In the genomic region with DNA sequence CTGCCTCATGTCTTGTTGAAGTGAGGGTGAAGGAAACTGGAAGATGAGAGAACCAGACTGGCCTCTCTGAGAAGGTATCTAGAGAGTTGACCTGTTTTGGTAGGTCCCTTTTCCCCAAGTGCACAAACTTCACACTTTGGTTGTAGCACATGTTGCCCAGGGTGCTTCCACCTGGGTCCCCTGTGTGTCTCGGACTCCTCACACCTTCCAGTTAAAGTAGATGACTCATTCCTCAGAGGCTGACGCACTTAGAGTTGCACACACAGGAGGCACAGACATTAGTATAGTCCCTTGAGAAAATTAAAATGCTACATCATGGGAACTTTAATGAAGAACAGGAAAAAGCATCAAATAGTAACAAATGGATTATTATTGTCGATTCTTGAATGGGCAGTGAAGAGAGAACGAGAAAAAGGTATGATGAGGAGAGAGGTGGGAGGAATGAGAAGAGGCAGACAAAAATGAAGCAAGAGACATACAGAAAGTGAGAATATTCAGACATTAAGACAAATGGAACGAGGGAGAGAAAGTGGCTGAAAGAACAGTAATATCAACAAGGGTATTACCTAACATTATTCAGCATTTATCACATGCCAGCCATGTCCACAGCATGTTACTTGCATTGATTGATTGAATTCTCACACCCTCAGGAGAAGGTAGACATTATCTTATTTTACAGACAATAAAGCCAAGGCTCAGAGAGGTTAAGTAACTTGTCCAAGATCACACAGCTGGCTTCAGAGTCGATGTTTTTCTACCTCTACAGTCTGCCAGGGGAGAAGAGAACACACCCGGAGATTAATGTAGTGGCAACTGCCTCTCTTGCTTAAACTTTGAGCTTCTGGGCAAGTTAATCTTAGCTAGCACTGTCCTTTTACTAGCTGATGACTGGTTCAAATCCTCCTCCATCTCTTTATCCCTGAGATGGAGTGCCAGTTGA, we compare ENCODE assay signal across 23 cellular contexts.
A peak's percentile ranks its signal among the peaks of the same experiment; 100 is the strongest.
DNase-seq lines count a peak whose midpoint lies in the region; ATAC-seq and TF ChIP-seq lines count a peak whose summit lies in the region.
"Had no signal": no experiment of that assay in that cellular context is flagged by ENCODE, and none has a peak within 500 bp of the region (broad histone marks: within the 10 kb centered on the region; RNA-seq: fewer than 3 reads in every experiment).

No MANE protein-coding gene starts in this region.

- POLR2A ChIA-PET in MCF 10A (lab: Yijun Ruan, JAX): no interaction called here

- no peak overlapping the region for H3K4me3 ChIP-seq in breast epithelium
- no peak overlapping the region for H3K4me3 ChIP-seq in ascending aorta
- no peak overlapping the region for H3K4me3 ChIP-seq in testis
- H3K4me3 ChIP-seq: transverse colon had no signal

- peak overlapping the region; percentile 4 for H3K27ac Mint-ChIP-seq in MCF 10A (ENCODE audit: low read depth, unreplicated experiment)
- H3K27ac Mint-ChIP-seq in activated T-cell treated with anti-CD3 and anti-CD28 coated beads, Interleukin-2, amount 50 U/mL, for 72 hours: no peak overlapping the region
- H3K27ac Mint-ChIP-seq: activated CD4-positive, alpha-beta T cell treated with anti-CD3 and anti-CD28 coated beads, Interleukin-2, amount 10 ng/mL, durations not matched to agents 7 days and 5 days; activated naive CD4-positive, alpha-beta T cell treated with anti-CD3 and anti-CD28 coated beads, Interleukin-2, amount 50 U/mL, for 24 hours; CD8-positive, alpha-beta T cell; progenitor cell of endocrine pancreas; stimulated activated naive CD8-positive, alpha-beta T cell treated with anti-CD3 and anti-CD28 coated beads, Interleukin-15, amount 100 ng/mL, for 72 hours had no signal

- H3K27me3 ChIP-seq in breast epithelium (no peaks in the 10 kb centered on the region), ascending aorta (no peaks in the 10 kb centered on the region), testis (no peaks in the 10 kb centered on the region)
- H3K27me3 ChIP-seq: transverse colon had no signal

- H3K36me3 ChIP-seq in breast epithelium: no peaks in the 10 kb centered on the region
- no peaks in the 10 kb centered on the region for H3K36me3 ChIP-seq in ascending aorta
- H3K36me3 ChIP-seq in testis (ENCODE audit: low read depth, missing control alignments): no peaks in the 10 kb centered on the region
- H3K36me3 ChIP-seq: transverse colon had no signal

- CTCF ChIA-PET in MCF 10A (lab: Yijun Ruan, JAX): interaction anchor here (0.7 kb wide), 1 partner anchor 19 kb away, joined by 3 read pairs; no protein-coding TSS in a partner anchor

- H3K9me3 ChIP-seq in breast epithelium (no peaks in the 10 kb centered on the region), ascending aorta (no peaks in the 10 kb centered on the region), testis (no peaks in the 10 kb centered on the region)
- H3K9me3 ChIP-seq: transverse colon had no signal

- no peaks in the 10 kb centered on the region for H3K27me3 Mint-ChIP-seq in MCF 10A (ENCODE audit: insufficient read depth, unreplicated experiment)
- peaks cover 32% of the 10 kb centered on the region for H3K27me3 Mint-ChIP-seq in activated T-cell treated with anti-CD3 and anti-CD28 coated beads, Interleukin-2, amount 50 U/mL, for 72 hours (ENCODE audit: low read depth)

- no peak overlapping the region for H3K27ac ChIP-seq in breast epithelium
- H3K27ac ChIP-seq in ascending aorta: peak overlapping the region; percentile 35 to 60
- H3K27ac ChIP-seq in testis: peak overlapping the region; percentile 57 to 61
- H3K27ac ChIP-seq: KMS-11, transverse colon had no signal

- TF ChIP-seq POLR2A in breast epithelium (IDR thresholded peaks at IDR 0.05) (no peak), testis (IDR thresholded peaks at IDR 0.05) (no peak)

- peaks cover 6% of the 10 kb centered on the region for H3K4me1 Mint-ChIP-seq in MCF 10A (ENCODE audit: insufficient read depth, unreplicated experiment)
- H3K4me1 Mint-ChIP-seq in activated T-cell treated with anti-CD3 and anti-CD28 coated beads, Interleukin-2, amount 50 U/mL, for 72 hours (ENCODE audit: low read depth): no peaks in the 10 kb centered on the region
- H3K4me1 Mint-ChIP-seq: activated CD4-positive, alpha-beta T cell treated with anti-CD3 and anti-CD28 coated beads, Interleukin-2, amount 10 ng/mL, durations not matched to agents 7 days and 5 days; activated naive CD4-positive, alpha-beta T cell treated with anti-CD3 and anti-CD28 coated beads, Interleukin-2, amount 50 U/mL, for 24 hours; central memory CD8-positive, alpha-beta T cell; stimulated activated naive CD8-positive, alpha-beta T cell treated with anti-CD3 and anti-CD28 coated beads, Interleukin-15, amount 100 ng/mL, for 72 hours had no signal

- H3K4me3 Mint-ChIP-seq in MCF 10A (ENCODE audit: unreplicated experiment): no peak overlapping the region
- no peak overlapping the region for H3K4me3 Mint-ChIP-seq in activated T-cell treated with anti-CD3 and anti-CD28 coated beads, Interleukin-2, amount 50 U/mL, for 72 hours
- H3K4me3 Mint-ChIP-seq: activated CD4-positive, alpha-beta T cell treated with anti-CD3 and anti-CD28 coated beads, Interleukin-2, amount 10 ng/mL, durations not matched to agents 7 days and 5 days; activated naive CD4-positive, alpha-beta T cell treated with anti-CD3 and anti-CD28 coated beads, Interleukin-2, amount 50 U/mL, for 24 hours; CD8-positive, alpha-beta T cell; central memory CD8-positive, alpha-beta T cell; stimulated activated naive CD8-positive, alpha-beta T cell treated with anti-CD3 and anti-CD28 coated beads, Interleukin-15, amount 100 ng/mL, for 72 hours had no signal

- H3K9me3 Mint-ChIP-seq in MCF 10A (ENCODE audit: unreplicated experiment): no peaks in the 10 kb centered on the region
- H3K9me3 Mint-ChIP-seq in activated T-cell treated with anti-CD3 and anti-CD28 coated beads, Interleukin-2, amount 50 U/mL, for 72 hours: peaks cover 0 to under 1% of the 10 kb centered on the region in 2 donors
- H3K9me3 Mint-ChIP-seq: activated CD4-positive, alpha-beta T cell treated with anti-CD3 and anti-CD28 coated beads, Interleukin-2, amount 10 ng/mL, durations not matched to agents 7 days and 5 days; central memory CD8-positive, alpha-beta T cell had no signal

- intact Hi-C loops in MCF 10A (cut with micrococcal nuclease): no loop called here
- intact Hi-C loops in breast epithelium (cut with DNase I; ENCODE audit: low total_unique reads): no loop called here
- intact Hi-C loops in ascending aorta (cut with DNase I): loop anchor here (5.0 kb wide), 1 partner anchor 76 kb away; no protein-coding TSS in a partner anchor
- intact Hi-C loops in testis (cut with DNase I; ENCODE audit: low total_unique reads): no loop called here

- WGBS in testis, 2 donors: 65 to 77% methylated on average over 7 of the region's 7 CpGs

- BruUV-seq in MCF 10A (replicated peaks; lab: Mats Ljungman, UMichigan): no TSS peak

- peak; percentile 83 for DNase-seq in MCF 10A (ENCODE audit: unreplicated experiment)
- DNase-seq in breast epithelium (ENCODE audit: low spot score in 2 of 2): no peak
- peak in 1 of 2 donors; percentile 60 for DNase-seq in ascending aorta (ENCODE audit: low spot score in 2 of 2)
- DNase-seq in testis: no peak
- DNase-seq in stimulated activated CD4-positive, alpha-beta T cell treated with anti-CD3 and anti-CD28 coated beads, Interleukin-4, amount 100 ng/mL, for 4 hours: no peak
- DNase-seq in activated T-cell treated with anti-CD3 and anti-CD28 coated beads, Interleukin-2, amount 50 U/mL, for 72 hours: no peak
- DNase-seq: activated CD4-positive, alpha-beta T cell treated with anti-CD3 and anti-CD28 coated beads, Interleukin-2, amount 10 ng/mL, durations not matched to agents 7 days and 5 days; AML-193; anterior cingulate cortex; CD8-positive, alpha-beta T cell; DMS153; left colon; mesenchymal stem cell; NCI-H526 treated with DMSO at 0.1 percent for 48 hours; stimulated activated naive CD8-positive, alpha-beta T cell treated with anti-CD3 and anti-CD28 coated beads, Interleukin-15, amount 100 ng/mL, for 72 hours; T-helper 9 cell; transverse colon had no signal

- no peaks in the 10 kb centered on the region for H3K4me1 ChIP-seq in breast epithelium
- H3K4me1 ChIP-seq in ascending aorta: peaks cover 0 to 23% of the 10 kb centered on the region in 2 donors
- peaks cover 7% of the 10 kb centered on the region for H3K4me1 ChIP-seq in testis
- H3K4me1 ChIP-seq: transverse colon had no signal

- peak; percentile 40 for ATAC-seq in GM21786 (IDR thresholded peaks at IDR 0.05; ENCODE audit: unreplicated experiment)
- no peak for ATAC-seq in HG03045 (IDR thresholded peaks at IDR 0.05; ENCODE audit: unreplicated experiment)
- ATAC-seq in activated T-cell treated with anti-CD3 and anti-CD28 coated beads, Interleukin-2, amount 50 U/mL, for 72 hours (replicated peaks in 1 of 2): no peak
- ATAC-seq: CD8-positive, alpha-beta T cell; left colon; stimulated activated naive CD8-positive, alpha-beta T cell treated with anti-CD3 and anti-CD28 coated beads, Interleukin-15, amount 100 ng/mL, for 72 hours had no signal

- no peak for TF ChIP-seq CTCF in MCF 10A (IDR thresholded peaks at IDR 0.05; ENCODE audit: unreplicated experiment)
- no peak for TF ChIP-seq CTCF in breast epithelium (IDR thresholded peaks at IDR 0.05)
- TF ChIP-seq CTCF in ascending aorta (IDR thresholded peaks at IDR 0.05): no peak
- no peak for TF ChIP-seq CTCF in testis (IDR thresholded peaks at IDR 0.05)

- H3K36me3 Mint-ChIP-seq in MCF 10A (ENCODE audit: insufficient read depth, unreplicated experiment): no peaks in the 10 kb centered on the region
- peaks cover 0 to under 1% of the 10 kb centered on the region in 2 donors for H3K36me3 Mint-ChIP-seq in activated T-cell treated with anti-CD3 and anti-CD28 coated beads, Interleukin-2, amount 50 U/mL, for 72 hours (ENCODE audit: insufficient read depth in 2 of 2)
- H3K36me3 Mint-ChIP-seq: activated naive CD4-positive, alpha-beta T cell treated with anti-CD3 and anti-CD28 coated beads, Interleukin-2, amount 50 U/mL, for 24 hours; CD8-positive, alpha-beta T cell had no signal

Comparison
In these comparisons a context has a peak if more than half of its experiments do, and no peak if none do; other contexts are left out.
1. H3K27ac ChIP-seq: peak in ascending aorta (2 of 2) and testis (2 of 2); none in breast epithelium (0 of 2).